11 cellular contexts compared by ENCODE assay signal in the genomic region with DNA sequence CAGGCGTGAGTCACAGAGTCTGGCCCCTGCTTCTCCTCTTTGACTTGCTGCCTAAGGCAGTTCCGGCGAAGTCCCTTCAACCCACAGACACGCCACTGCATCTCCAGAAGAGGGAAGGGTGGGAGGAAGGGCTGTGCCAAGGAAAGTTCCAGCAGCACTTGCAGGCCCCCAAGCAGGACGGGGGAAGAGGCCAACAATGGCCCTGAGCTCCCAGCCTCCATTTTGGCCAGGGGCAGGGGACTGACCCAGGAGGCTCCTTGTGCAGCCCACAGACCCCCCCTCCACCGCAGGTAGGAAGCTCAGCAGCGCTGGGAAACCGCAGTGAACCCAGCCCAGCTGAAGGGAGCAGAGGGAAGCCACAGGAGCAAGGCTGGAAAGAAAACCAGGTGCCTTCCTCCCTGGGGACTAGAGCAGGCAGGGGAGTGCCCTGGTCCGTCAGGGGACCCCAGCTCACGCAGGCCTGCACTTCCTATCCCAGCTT. TPM values are rescaled to one million over a fixed set of nuclear protein-coding genes. Genes with fewer than 3 reads are reported as not detected.
DNase-seq lines count a peak whose midpoint lies in the region; ATAC-seq lines count a peak whose summit lies in the region.
"Had no signal": no experiment of that assay in that cellular context is flagged by ENCODE, and none has a peak within 500 bp of the region (broad histone marks: within the 10 kb centered on the region; RNA-seq: fewer than 3 reads in every experiment).

No MANE protein-coding gene starts in this region.

- no peak overlapping the region for H3K27ac ChIP-seq in right cardiac atrium (ENCODE audit: low read length)

- WGBS in right cardiac atrium, result 65% methylated on average over 10 of the region's 10 CpGs

- DNase-seq in activated T-cell treated with anti-CD3 and anti-CD28 coated beads, Interleukin-2, amount 50 U/mL, for 24 hours, result no peak
- no peak for DNase-seq in activated T-cell treated with anti-CD3 and anti-CD28 coated beads, Interleukin-2, amount 50 U/mL, for 1 hour
- DNase-seq in activated CD8-positive, alpha-beta T cell treated with anti-CD3 and anti-CD28 coated beads, Interleukin-2, amount 10 ng/mL, durations not matched to agents 7 days and 5 days, result no peak
- peak in 2 of 3 donors; percentile 46 to 60 for DNase-seq in right cardiac atrium
- DNase-seq in stimulated activated naive CD8-positive, alpha-beta T cell treated with anti-CD3 and anti-CD28 coated beads, Interleukin-15, amount 100 ng/mL, for 72 hours, result no peak
- DNase-seq in T1000 (lab: John Stamatoyannopoulos, UW), result no peak
- DNase-seq in G401 (ENCODE audit: low spot score), result no peak
- DNase-seq in DMS 273 (lab: John Stamatoyannopoulos, UW; ENCODE audit: unreplicated experiment), result no peak
- DNase-seq: naive B cell, NCI-H446 treated with DMSO at 0.1 percent for 48 hours had no signal

- peaks cover 47% of the 10 kb centered on the region for H3K4me1 Mint-ChIP-seq in activated T-cell treated with anti-CD3 and anti-CD28 coated beads, Interleukin-2, amount 50 U/mL, for 24 hours (ENCODE audit: low read depth)
- H3K4me1 Mint-ChIP-seq in activated CD8-positive, alpha-beta T cell treated with anti-CD3 and anti-CD28 coated beads, Interleukin-2, amount 10 ng/mL, durations not matched to agents 7 days and 5 days (ENCODE audit: low read depth), result peaks cover 49% of the 10 kb centered on the region
- H3K4me1 Mint-ChIP-seq in stimulated activated naive CD8-positive, alpha-beta T cell treated with anti-CD3 and anti-CD28 coated beads, Interleukin-15, amount 100 ng/mL, for 72 hours, result peaks cover 69% of the 10 kb centered on the region

- H3K4me3 Mint-ChIP-seq in activated T-cell treated with anti-CD3 and anti-CD28 coated beads, Interleukin-2, amount 50 U/mL, for 24 hours, result peak overlapping the region; percentile 65
- peak overlapping the region; percentile 13 for H3K4me3 Mint-ChIP-seq in activated CD8-positive, alpha-beta T cell treated with anti-CD3 and anti-CD28 coated beads, Interleukin-2, amount 10 ng/mL, durations not matched to agents 7 days and 5 days
- peak overlapping the region; percentile 29 to 87 for H3K4me3 Mint-ChIP-seq in stimulated activated naive CD8-positive, alpha-beta T cell treated with anti-CD3 and anti-CD28 coated beads, Interleukin-15, amount 100 ng/mL, for 72 hours

- no peaks in the 10 kb centered on the region for H3K9me3 ChIP-seq in right cardiac atrium (ENCODE audit: control insufficient read depth, low read length)

- peaks cover 2% of the 10 kb centered on the region for H3K4me1 ChIP-seq in right cardiac atrium (ENCODE audit: control insufficient read depth, insufficient read depth, low read length)

- in situ Hi-C loops in G401 (cut with HindIII; ENCODE audit: low sequenced_read_pairs), result no loop called here

- POLR2A ChIA-PET in activated CD8-positive, alpha-beta T cell treated with anti-CD3 and anti-CD28 coated beads, Interleukin-2, amount 10 ng/mL, durations not matched to agents 7 days and 5 days (lab: Charles Lee), result interaction anchor here (0.7 to 6.3 kb wide), 3 partner anchors 9 to 122 kb away, joined by 3 to 48 read pairs (median 40); partner anchors contain the start of genes ACOT7 and ICMT

- CTCF ChIA-PET in activated CD8-positive, alpha-beta T cell treated with anti-CD3 and anti-CD28 coated beads, Interleukin-2, amount 10 ng/mL, durations not matched to agents 7 days and 5 days (lab: Charles Lee), result interaction anchor here (0.9 to 8.4 kb wide), 11 partner anchors 8 to 198 kb away, joined by 3 to 107 read pairs (median 4); partner anchors contain the start of gene ACOT7

- no peaks in the 10 kb centered on the region for H3K27me3 ChIP-seq in right cardiac atrium (ENCODE audit: control insufficient read depth, insufficient read depth)
- H3K27me3 ChIP-seq: dorsolateral prefrontal cortex had no signal

- peak overlapping the region; percentile 93 for H3K27ac Mint-ChIP-seq in activated T-cell treated with anti-CD3 and anti-CD28 coated beads, Interleukin-2, amount 50 U/mL, for 24 hours
- H3K27ac Mint-ChIP-seq in activated CD8-positive, alpha-beta T cell treated with anti-CD3 and anti-CD28 coated beads, Interleukin-2, amount 10 ng/mL, durations not matched to agents 7 days and 5 days, result peak overlapping the region; percentile 57
- H3K27ac Mint-ChIP-seq in stimulated activated naive CD8-positive, alpha-beta T cell treated with anti-CD3 and anti-CD28 coated beads, Interleukin-15, amount 100 ng/mL, for 72 hours, result peak overlapping the region; percentile 12 to 96

- intact Hi-C loops in right cardiac atrium (cut with DNase I), result loop anchor here in 1 of 4 donors (10.0 kb wide), 1 partner anchor 47 kb away; no protein-coding TSS in a partner anchor

- no peaks in the 10 kb centered on the region for H3K9me3 Mint-ChIP-seq in activated T-cell treated with anti-CD3 and anti-CD28 coated beads, Interleukin-2, amount 50 U/mL, for 24 hours
- H3K9me3 Mint-ChIP-seq in activated CD8-positive, alpha-beta T cell treated with anti-CD3 and anti-CD28 coated beads, Interleukin-2, amount 10 ng/mL, durations not matched to agents 7 days and 5 days (ENCODE audit: insufficient read depth), result no peaks in the 10 kb centered on the region
- H3K9me3 Mint-ChIP-seq in stimulated activated naive CD8-positive, alpha-beta T cell treated with anti-CD3 and anti-CD28 coated beads, Interleukin-15, amount 100 ng/mL, for 72 hours, result no peaks in the 10 kb centered on the region
- H3K9me3 Mint-ChIP-seq: naive B cell had no signal

- H3K27me3 Mint-ChIP-seq in activated T-cell treated with anti-CD3 and anti-CD28 coated beads, Interleukin-2, amount 50 U/mL, for 24 hours, result no peaks in the 10 kb centered on the region
- H3K27me3 Mint-ChIP-seq in activated CD8-positive, alpha-beta T cell treated with anti-CD3 and anti-CD28 coated beads, Interleukin-2, amount 10 ng/mL, durations not matched to agents 7 days and 5 days (ENCODE audit: low read depth), result no peaks in the 10 kb centered on the region
- no peaks in the 10 kb centered on the region for H3K27me3 Mint-ChIP-seq in stimulated activated naive CD8-positive, alpha-beta T cell treated with anti-CD3 and anti-CD28 coated beads, Interleukin-15, amount 100 ng/mL, for 72 hours
- H3K27me3 Mint-ChIP-seq: naive B cell had no signal

- H3K4me3 ChIP-seq in right cardiac atrium (ENCODE audit: low read length), result no peak overlapping the region

- peak; percentile 7 for ATAC-seq in activated CD8-positive, alpha-beta T cell treated with anti-CD3 and anti-CD28 coated beads, Interleukin-2, amount 10 ng/mL, durations not matched to agents 7 days and 5 days
- peak in 1 of 2 donors; percentile 16 for ATAC-seq in right cardiac atrium
- peak; percentile 6 for ATAC-seq in stimulated activated naive CD8-positive, alpha-beta T cell treated with anti-CD3 and anti-CD28 coated beads, Interleukin-15, amount 100 ng/mL, for 72 hours

- H3K36me3 Mint-ChIP-seq in activated T-cell treated with anti-CD3 and anti-CD28 coated beads, Interleukin-2, amount 50 U/mL, for 24 hours (ENCODE audit: low read depth), result no peaks in the 10 kb centered on the region
- H3K36me3 Mint-ChIP-seq in activated CD8-positive, alpha-beta T cell treated with anti-CD3 and anti-CD28 coated beads, Interleukin-2, amount 10 ng/mL, durations not matched to agents 7 days and 5 days (ENCODE audit: low read depth), result peaks cover 1% of the 10 kb centered on the region
- H3K36me3 Mint-ChIP-seq: naive B cell had no signal

RNA-seq across cellular contexts. Expression of gene ACOT7, which starts 35.4 kb away (rescaled TPM):
- total RNA-seq in activated CD8-positive, alpha-beta T cell treated with anti-CD3 and anti-CD28 coated beads, Interleukin-2, amount 10 ng/mL, durations not matched to agents 7 days and 5 days, result 100 to 1,000 TPM in 1 of 2 experiments, 10 to 100 TPM in 1; 97.0 to 102 TPM
- 1 to 10 TPM; 5.9 to 9.5 (median 7.9) TPM for total RNA-seq in right cardiac atrium
- polyA plus RNA-seq in right cardiac atrium, result 7.5 TPM
- 94.4 and 99.2 TPM in 2 replicates for total RNA-seq in G401 (2014; rRNA removed; shearing (Covaris generic))

Comparison
In these comparisons a context has a peak if more than half of its experiments do, and no peak if none do; other contexts are left out.
1. DNase-seq: peak in right cardiac atrium (2 of 3); none in activated T-cell treated with anti-CD3 and anti-CD28 coated beads, Interleukin-2, amount 50 U/mL, for 24 hours (single experiment), activated T-cell treated with anti-CD3 and anti-CD28 coated beads, Interleukin-2, amount 50 U/mL, for 1 hour (single experiment), activated CD8-positive, alpha-beta T cell treated with anti-CD3 and anti-CD28 coated beads, Interleukin-2, amount 10 ng/mL, durations not matched to agents 7 days and 5 days (single experiment), stimulated activated naive CD8-positive, alpha-beta T cell treated with anti-CD3 and anti-CD28 coated beads, Interleukin-15, amount 100 ng/mL, for 72 hours (0 of 2), T1000 (single experiment), G401 (single experiment) and DMS 273 (single experiment).
2. H3K4me3 Mint-ChIP-seq: peak in every context shown above with its lines; median percentile 65 in activated T-cell treated with anti-CD3 and anti-CD28 coated beads, Interleukin-2, amount 50 U/mL, for 24 hours; 58 in stimulated activated naive CD8-positive, alpha-beta T cell treated with anti-CD3 and anti-CD28 coated beads, Interleukin-15, amount 100 ng/mL, for 72 hours; 13 in activated CD8-positive, alpha-beta T cell treated with anti-CD3 and anti-CD28 coated beads, Interleukin-2, amount 10 ng/mL, durations not matched to agents 7 days and 5 days.
3. Peak in every context shown above with its lines, with median percentiles within 50 percentile points of each other: H3K27ac Mint-ChIP-seq.